In genomic region chr13:20177049-20177831, GRCh38 we compare ENCODE assay signal across 25 cellular contexts. TPM values are rescaled to one million over a fixed set of nuclear protein-coding genes. Genes with fewer than 3 reads are reported as not detected.
DNase-seq lines count a peak whose midpoint lies in the region; ATAC-seq and TF ChIP-seq lines count a peak whose summit lies in the region.
"Had no signal": no experiment of that assay in that cellular context is flagged by ENCODE, and none has a peak within 500 bp of the region (broad histone marks: within the 10 kb centered on the region; RNA-seq: fewer than 3 reads in every experiment).

No MANE protein-coding gene starts in this region.

- ATAC-seq in HG03039 (IDR thresholded peaks at IDR 0.05; ENCODE audit: unreplicated experiment): no peak
- ATAC-seq: GM12878; naive thymus-derived CD4-positive, alpha-beta T cell; Panc1; sciatic nerve; stimulated activated naive CD8-positive, alpha-beta T cell treated with anti-CD3 and anti-CD28 coated beads, Interleukin-15, Interleukin-2, amounts not matched to agents 100 U/mL and 50 U/mL, for 24 hours had no signal

- peak overlapping the region; percentile 81 for H2AK5ac ChIP-seq in neuronal stem cell (ENCODE audit: low read depth, low read length)

- H3K18ac ChIP-seq in neuronal stem cell (ENCODE audit: low read length): peak overlapping the region; percentile 64

- H3K4me2 ChIP-seq in neuronal stem cell (ENCODE audit: insufficient read depth, low read length, poor library complexity, severe bottlenecking): no peak overlapping the region

- no peak for DNase-seq in esophagus muscularis mucosa (ENCODE audit: extremely low spot score)
- DNase-seq in neuronal stem cell (ENCODE audit: low spot score): no peak
- no peak for DNase-seq in NCI-H69 (lab: John Stamatoyannopoulos, UW)
- DNase-seq in NCI-H1092 (lab: John Stamatoyannopoulos, UW): no peak
- DNase-seq in foreskin fibroblast: no peak
- DNase-seq: activated CD8-positive, alpha-beta memory T cell treated with anti-CD3 and anti-CD28 coated beads, Interleukin-2, amount 50 U/mL, for 4 hours; activated effector memory CD4-positive, alpha-beta T cell treated with Interleukin-2 at 50 U/mL for 16 hours; adrenal gland; CD4-positive, alpha-beta memory T cell; effector CD4-positive, alpha-beta T cell; immature natural killer cell; naive thymus-derived CD4-positive, alpha-beta T cell; NCI-H187; NCI-H226; ovary; stimulated activated naive CD8-positive, alpha-beta T cell treated with anti-CD3 and anti-CD28 coated beads, Interleukin-15, Interleukin-2, amounts not matched to agents 100 U/mL and 50 U/mL, for 24 hours had no signal

- peak overlapping the region; percentile 12 for H3K9ac ChIP-seq in neuronal stem cell (ENCODE audit: low read depth, low read length, poor library complexity)

- no peak overlapping the region for H4K91ac ChIP-seq in neuronal stem cell (ENCODE audit: low read depth, low read length, poor library complexity)

- no peak for TF ChIP-seq EP300 in esophagus muscularis mucosa (IDR thresholded peaks at IDR 0.05)

- WGBS in esophagus muscularis mucosa: 48% methylated on average over 51 of the region's 67 CpGs
- no CpG with 5 or more reads among the region's 67 CpGs for WGBS in neuronal stem cell (ENCODE audit: extremely low coverage in 2 of 2, insufficient read length in 2 of 2, insufficient replicate concordance in 1 of 2), 2 donors

- H2BK15ac ChIP-seq in neuronal stem cell (ENCODE audit: low read length): no peak overlapping the region

- no peak overlapping the region for H4K8ac ChIP-seq in neuronal stem cell (ENCODE audit: low read depth, low read length)

- H3K9me3 ChIP-seq in esophagus muscularis mucosa (no peaks in the 10 kb centered on the region), neuronal stem cell (replicated peaks in 1 of 2; ENCODE audit: control insufficient read depth in 2 of 2, insufficient read depth in 1 of 2, low read depth in 1 of 2, low read length in 2 of 2) (no peaks in the 10 kb centered on the region)
- H3K9me3 ChIP-seq: adrenal gland, ovary, SJSA1, tibial nerve had no signal

- intact Hi-C loops in esophagus muscularis mucosa (cut with DNase I): loop anchor here (2.0 kb wide), 1 partner anchor 36 kb away; no protein-coding TSS in a partner anchor

- TF ChIP-seq CTCF in C4-2B (conservative IDR thresholded peaks at IDR 0.05) (no peak), VCaP (conservative IDR thresholded peaks at IDR 0.05) (no peak), esophagus muscularis mucosa (IDR thresholded peaks at IDR 0.05) (no peak), foreskin fibroblast (IDR thresholded peaks at IDR 0.05; ENCODE audit: low read depth, low read length) (no peak)

- peak overlapping the region; percentile 74; the same call in 1 of the 2 replicates for H3K27ac ChIP-seq in C4-2B
- peak overlapping the region; percentile 21; the same call in 1 of the 2 replicates for H3K27ac ChIP-seq in VCaP
- no peak overlapping the region for H3K27ac ChIP-seq in esophagus muscularis mucosa (replicated peaks in 1 of 4)
- no peak overlapping the region for H3K27ac ChIP-seq in neuronal stem cell (replicated peaks; ENCODE audit: low read length)
- H3K27ac ChIP-seq: adrenal gland, ovary, SJSA1, tibial nerve had no signal

- no peaks in the 10 kb centered on the region for H3K79me1 ChIP-seq in neuronal stem cell (ENCODE audit: low read depth, low read length)

- H3K36me3 ChIP-seq in esophagus muscularis mucosa (no peaks in the 10 kb centered on the region), neuronal stem cell (replicated peaks in 1 of 2; ENCODE audit: control insufficient read depth in 2 of 2, insufficient read depth in 2 of 2, low read length in 2 of 2) (no peaks in the 10 kb centered on the region)
- H3K36me3 ChIP-seq: adrenal gland, ovary, SJSA1, tibial nerve had no signal

- H3K27me3 ChIP-seq in esophagus muscularis mucosa (peaks cover 0 to 45% (median 11%) of the 10 kb centered on the region in 4 donors), neuronal stem cell (ENCODE audit: control insufficient read depth in 3 of 3, insufficient read depth in 3 of 3, low read depth in 1 of 3, low read length in 3 of 3) (peaks cover 0 to 49% (median 0%) of the 10 kb centered on the region in 3 experiments)
- H3K27me3 ChIP-seq: ovary, SJSA1 had no signal

- no peak overlapping the region for H2AFZ ChIP-seq in neuronal stem cell (ENCODE audit: low read length)

- TF ChIP-seq POLR2A in esophagus muscularis mucosa (IDR thresholded peaks at IDR 0.05; ENCODE audit: low read depth): no peak

- H2BK12ac ChIP-seq in neuronal stem cell (ENCODE audit: low read length): peak overlapping the region; percentile 14

- H3K14ac ChIP-seq in neuronal stem cell (ENCODE audit: low read length): peak overlapping the region; percentile 71

- H3K4me3 ChIP-seq in esophagus muscularis mucosa: peak overlapping the region in 3 of 4 donors; percentile 23 to 26 (median 24)
- H3K4me3 ChIP-seq in neuronal stem cell (ENCODE audit: low read length in 2 of 2): peak overlapping the region in 1 of 2 donors; percentile 58
- peak overlapping the region in 1 of 2 donors; percentile 15 for H3K4me3 ChIP-seq in foreskin fibroblast (ENCODE audit: low read depth in 1 of 2, low read length in 2 of 2)
- H3K4me3 ChIP-seq: adrenal gland, GM12878, ovary, SJSA1 had no signal

- H3K23ac ChIP-seq in neuronal stem cell (ENCODE audit: low read depth, low read length, poor library complexity): peak overlapping the region; percentile 25

- H2BK5ac ChIP-seq in neuronal stem cell (ENCODE audit: low read length): no peak overlapping the region

- peaks cover 3 to 22% (median 16%) of the 10 kb centered on the region in 4 donors for H3K4me1 ChIP-seq in esophagus muscularis mucosa
- H3K4me1 ChIP-seq in neuronal stem cell (ENCODE audit: control insufficient read depth in 2 of 2, insufficient read depth in 1 of 2, low read depth in 1 of 2, low read length in 2 of 2): peaks cover 8 to 9% of the 10 kb centered on the region in 2 donors

- H3K4ac ChIP-seq in neuronal stem cell (ENCODE audit: low read length): no peak overlapping the region

- H2BK120ac ChIP-seq in neuronal stem cell (ENCODE audit: low read depth, low read length): peak overlapping the region; percentile 7

RNA-seq across cellular contexts. Expression of gene GJB2, which starts 15.5 kb away (rescaled TPM):
- under 1 TPM in 2 of 4 donors, not detected in 2; 0.50 to 0.75 TPM for total RNA-seq in esophagus muscularis mucosa
- 0.08 TPM for polyA plus RNA-seq in neuronal stem cell (2013, experiment 1 of 2)
- polyA plus RNA-seq in neuronal stem cell (2013, experiment 2 of 2): 0.03 TPM
- total RNA-seq: CD4-positive, alpha-beta memory T cell; SJSA1 had no signal
- polyA plus RNA-seq: CD4-positive, alpha-beta memory T cell; immature natural killer cell; naive thymus-derived CD4-positive, alpha-beta T cell had no signal

RNA-seq across cellular contexts. Expression of gene GJA3, which starts 16.4 kb away (rescaled TPM):
- not detected for total RNA-seq in esophagus muscularis mucosa
- 0.21 TPM for polyA plus RNA-seq in neuronal stem cell (2013, experiment 1 of 2)
- polyA plus RNA-seq in neuronal stem cell (2013, experiment 2 of 2): 0.28 TPM
- total RNA-seq: adrenal gland, sciatic nerve, SJSA1 had no signal
- polyA plus RNA-seq: CD4-positive, alpha-beta memory T cell; immature natural killer cell had no signal

RNA-seq across cellular contexts. Expression of gene GJB6, which starts 54.9 kb away (rescaled TPM):
- not detected for total RNA-seq in esophagus muscularis mucosa
- polyA plus RNA-seq in neuronal stem cell (2013, experiment 1 of 2): not detected
- polyA plus RNA-seq in neuronal stem cell (2013, experiment 2 of 2): not detected
- total RNA-seq: GM12878, mesenteric fat pad, ovary, sciatic nerve, SJSA1, tibial nerve had no signal
- polyA plus RNA-seq: CD4-positive, alpha-beta memory T cell; immature natural killer cell; ovary had no signal

Comparison
In these comparisons a context has a peak if more than half of its experiments do, and no peak if none do; other contexts are left out.
1. H3K27ac ChIP-seq: peak in C4-2B (single experiment) and VCaP (single experiment); none in esophagus muscularis mucosa (0 of 4) and neuronal stem cell (single experiment).